ENCODE assay signal across 22 cellular contexts in genomic region chr2:181998045-181998444, GRCh38. TPM values are rescaled to one million over a fixed set of nuclear protein-coding genes. Genes with fewer than 3 reads are reported as not detected.
DNase-seq lines count a peak whose midpoint lies in the region; ATAC-seq and TF ChIP-seq lines count a peak whose summit lies in the region.
"Had no signal": no experiment of that assay in that cellular context is flagged by ENCODE, and none has a peak within 500 bp of the region (broad histone marks: within the 10 kb centered on the region; RNA-seq: fewer than 3 reads in every experiment).

No MANE protein-coding gene starts in this region.

- TF ChIP-seq CTCF in PC-9 (conservative IDR thresholded peaks at IDR 0.05) (no peak), osteoblast (IDR thresholded peaks at IDR 0.05; ENCODE audit: extremely low read depth, low read depth, low read length) (no peak), mesothelial cell of epicardium (IDR thresholded peaks at IDR 0.05; ENCODE audit: unreplicated experiment) (no peak), heart left ventricle (IDR thresholded peaks at IDR 0.05) (no peak)

- H3K4me1 ChIP-seq in PC-9 (replicated peaks; ENCODE audit: insufficient read depth) (no peaks in the 10 kb centered on the region), osteoblast (ENCODE audit: insufficient read depth, low read length) (no peaks in the 10 kb centered on the region), heart left ventricle (peaks cover 0 to 9% (median 0%) of the 10 kb centered on the region in 12 donors)
- H3K4me1 ChIP-seq: SJSA1 had no signal

- H3K27ac Mint-ChIP-seq in mesothelial cell of epicardium = no peak overlapping the region
- H3K27ac Mint-ChIP-seq: activated CD4-positive, alpha-beta T cell treated with anti-CD3 and anti-CD28 coated beads for 36 hours; H9 had no signal

- CTCF ChIA-PET in PC-9 (lab: Charles Lee) = interaction anchor here (0.5 kb wide), 1 partner anchor 78 kb away, joined by 3 read pairs; no protein-coding TSS in a partner anchor

- no peak overlapping the region for H3K27ac ChIP-seq in PC-9
- H3K27ac ChIP-seq in osteoblast (ENCODE audit: low read depth, low read length) = no peak overlapping the region
- no peak overlapping the region for H3K27ac ChIP-seq in heart left ventricle
- H3K27ac ChIP-seq: 22Rv1; BLaER1 treated with 17β-estradiol and CSF1 and Interleukin-3, amounts not matched to agents 10 nM and 100 nM; hepatocyte; SJSA1 had no signal

- H4K20me1 ChIP-seq in PC-9 (ENCODE audit: insufficient read depth) (no peaks in the 10 kb centered on the region), osteoblast (ENCODE audit: insufficient read depth, low read length) (no peaks in the 10 kb centered on the region)
- H4K20me1 ChIP-seq: BLaER1 treated with 17β-estradiol and CSF1 and Interleukin-3, amounts not matched to agents 10 nM and 100 nM had no signal

- intact Hi-C loops in PC-9 (cut with micrococcal nuclease; ENCODE audit: unreplicated experiment) = no loop called here
- intact Hi-C loops in heart left ventricle (cut with DNase I) = no loop called here

- H3F3A ChIP-seq in PC-9 (ENCODE audit: insufficient read depth, low read depth) = no peaks in the 10 kb centered on the region

- peak overlapping the region; percentile 11; the same call in 1 of the 2 replicates for H3K4me2 ChIP-seq in PC-9
- H3K4me2 ChIP-seq in osteoblast (ENCODE audit: insufficient read depth, low read length) = peak overlapping the region; percentile 23
- H3K4me2 ChIP-seq: hepatocyte had no signal

- H3K9me3 ChIP-seq in PC-9 (ENCODE audit: insufficient read depth, low read depth) (no peaks in the 10 kb centered on the region), osteoblast (ENCODE audit: low read depth, low read length) (no peaks in the 10 kb centered on the region), heart left ventricle (no peaks in the 10 kb centered on the region)
- H3K9me3 ChIP-seq: BLaER1 treated with 17β-estradiol and CSF1 and Interleukin-3, amounts not matched to agents 10 nM and 100 nM had no signal

- ATAC-seq in HG03135 (IDR thresholded peaks at IDR 0.05; ENCODE audit: unreplicated experiment) = no peak
- no peak for ATAC-seq in heart left ventricle
- ATAC-seq: activated CD4-positive, alpha-beta T cell treated with anti-CD3 and anti-CD28 coated beads for 36 hours had no signal

- no TSS peak for BruUV-seq in PC-9 (replicated peaks; lab: Mats Ljungman, UMichigan)

- POLR2A ChIA-PET in PC-9 (lab: Charles Lee; ENCODE audit: unreplicated experiment) = no interaction called here

- H3K27me3 ChIP-seq in PC-9 (ENCODE audit: insufficient read depth, low read depth) (no peaks in the 10 kb centered on the region), osteoblast (ENCODE audit: insufficient read depth, low read length) (no peaks in the 10 kb centered on the region), heart left ventricle (no peaks in the 10 kb centered on the region)
- H3K27me3 ChIP-seq: BLaER1 treated with 17β-estradiol and CSF1 and Interleukin-3, amounts not matched to agents 10 nM and 100 nM; hepatocyte; SJSA1 had no signal

- no peak overlapping the region for H3K4me3 Mint-ChIP-seq in mesothelial cell of epicardium
- H3K4me3 Mint-ChIP-seq: activated CD4-positive, alpha-beta T cell treated with anti-CD3 and anti-CD28 coated beads for 36 hours; central memory CD8-positive, alpha-beta T cell; H9 had no signal

- 69 to 83% (median 77%) methylated on average over 3 of the region's 3 CpGs for WGBS in heart left ventricle, 4 donors

- H3K36me3 ChIP-seq in PC-9 (ENCODE audit: low read depth) = no peaks in the 10 kb centered on the region
- H3K36me3 ChIP-seq in osteoblast (ENCODE audit: insufficient read depth, low read length) = no peaks in the 10 kb centered on the region
- no peaks in the 10 kb centered on the region for H3K36me3 ChIP-seq in heart left ventricle
- H3K36me3 ChIP-seq: BLaER1 treated with 17β-estradiol and CSF1 and Interleukin-3, amounts not matched to agents 10 nM and 100 nM; SJSA1 had no signal

- H3K9me3 Mint-ChIP-seq in mesothelial cell of epicardium = no peaks in the 10 kb centered on the region
- H3K9me3 Mint-ChIP-seq: central memory CD8-positive, alpha-beta T cell; H9 had no signal

- no peak for TF ChIP-seq POLR2A in heart left ventricle (IDR thresholded peaks at IDR 0.05)

- H3K4me1 Mint-ChIP-seq in mesothelial cell of epicardium = peaks cover 12% of the 10 kb centered on the region
- H3K4me1 Mint-ChIP-seq: central memory CD8-positive, alpha-beta T cell; H9 had no signal

- DNase-seq in DMS53 (lab: John Stamatoyannopoulos, UW) (peak; percentile 19), DMS53 treated with DMSO at 0.1 percent for 48 hours (lab: John Stamatoyannopoulos, UW; ENCODE audit: unreplicated experiment) (no peak), NCI-H146 treated with DMSO at 0.1 percent for 48 hours (lab: John Stamatoyannopoulos, UW; ENCODE audit: unreplicated experiment) (peak; percentile 94), PC-9 (no peak), osteoblast (ENCODE audit: insufficient read length, low spot score, missing footprints) (no peak), mesothelial cell of epicardium (ENCODE audit: low spot score in 2 of 2, unreplicated experiment in 2 of 2) (no peak), heart left ventricle (no peak)
- DNase-seq: activated CD4-positive, alpha-beta T cell treated with anti-CD3 and anti-CD28 coated beads for 36 hours; activated CD8-positive, alpha-beta memory T cell treated with anti-CD3 and anti-CD28 coated beads, Interleukin-2, amount 50 U/mL, for 4 hours; activated gamma-delta T cell treated with Interleukin-2 at 50 U/mL for 16 hours; amniotic stem cell; effector CD4-positive, alpha-beta T cell; H9; stimulated activated naive CD4-positive, alpha-beta T cell treated with Interleukin-2 at 50 U/mL for 16 hours; T1000; trophoblast cell had no signal

- H3K27me3 Mint-ChIP-seq in mesothelial cell of epicardium (ENCODE audit: low read depth) = no peaks in the 10 kb centered on the region
- H3K27me3 Mint-ChIP-seq: activated CD4-positive, alpha-beta T cell treated with anti-CD3 and anti-CD28 coated beads for 36 hours; central memory CD8-positive, alpha-beta T cell had no signal

- H2AFZ ChIP-seq in PC-9 (peak overlapping the region; percentile 66), osteoblast (ENCODE audit: low read length) (peak overlapping the region; percentile 74)
- H2AFZ ChIP-seq: hepatocyte had no signal

- H3K9me2 ChIP-seq in PC-9 (ENCODE audit: insufficient read depth) = 0 out of 2 replicates have a peak, but pooled peaks cover 4% of the 10 kb centered on the region

- H3K4me3 ChIP-seq in PC-9 (no peak overlapping the region), osteoblast (ENCODE audit: insufficient read depth, low read length) (no peak overlapping the region), heart left ventricle (no peak overlapping the region)
- H3K4me3 ChIP-seq: BLaER1 treated with 17β-estradiol and CSF1 and Interleukin-3, amounts not matched to agents 10 nM and 100 nM; hepatocyte; SJSA1 had no signal

- H3K36me3 Mint-ChIP-seq in mesothelial cell of epicardium = no peaks in the 10 kb centered on the region

- H3K79me2 ChIP-seq in PC-9 (ENCODE audit: low read depth) (no peaks in the 10 kb centered on the region), osteoblast (ENCODE audit: insufficient read depth, low read length) (no peaks in the 10 kb centered on the region)
- H3K79me2 ChIP-seq: hepatocyte had no signal

RNA-seq across cellular contexts. Expression of gene PPP1R1C, which starts 12.4 kb away (rescaled TPM):
- 13.4 and 27.5 TPM in 2 replicates for total RNA-seq in PC-9 (2021)
- 0.29 and 0.36 TPM in 2 replicates for total RNA-seq in osteoblast
- total RNA-seq in mesothelial cell of epicardium = 5.8 to 6.8 TPM (median 6.3 TPM) in 3 replicates
- 10 to 100 TPM; 14.8 to 44.5 (median 23.4) TPM for total RNA-seq in heart left ventricle
- polyA plus RNA-seq in heart left ventricle = 10 to 100 TPM in 1 of 2 donors, 1 to 10 TPM in 1; 2.9 to 18.7 TPM
- total RNA-seq: activated CD4-positive, alpha-beta T cell treated with anti-CD3 and anti-CD28 coated beads for 36 hours had no signal

Comparison
In these comparisons a context has a peak if more than half of its experiments do, and no peak if none do; other contexts are left out.
1. DNase-seq: peak in DMS53 (single experiment) and NCI-H146 treated with DMSO at 0.1 percent for 48 hours (single experiment); none in DMS53 treated with DMSO at 0.1 percent for 48 hours (single experiment), PC-9 (0 of 2), osteoblast (single experiment), mesothelial cell of epicardium (0 of 2) and heart left ventricle (0 of 5).